Comparison of ENCODE assay signal across 9 cellular contexts in the genomic region with DNA sequence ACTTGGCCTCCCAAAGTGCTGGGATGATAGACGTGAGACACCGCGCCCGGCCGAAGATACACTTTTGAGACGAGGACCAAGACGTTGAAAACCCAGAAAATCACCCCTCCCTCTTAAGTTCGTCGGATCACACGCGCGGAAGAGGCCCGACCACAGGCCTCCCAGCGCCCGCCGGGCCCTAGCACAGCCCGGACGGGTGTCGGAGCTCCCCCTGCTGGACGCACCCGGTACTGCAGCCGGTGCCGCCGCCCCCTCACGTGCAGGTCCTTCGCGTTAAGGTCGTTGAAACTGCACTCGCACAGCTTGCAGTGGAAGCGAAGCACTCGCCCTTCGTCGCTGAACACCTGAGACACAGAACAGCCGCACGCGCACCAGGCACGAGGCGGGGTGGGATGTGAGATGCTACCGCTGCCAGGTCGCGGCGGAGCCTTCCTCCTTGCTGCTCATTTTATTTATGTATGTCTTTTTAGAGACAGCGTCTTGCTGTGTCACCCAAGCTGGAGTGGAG. TPM values are rescaled to one million over a fixed set of nuclear protein-coding genes. Genes with fewer than 3 reads are reported as not detected.
DNase-seq lines count a peak whose midpoint lies in the region; ATAC-seq and TF ChIP-seq lines count a peak whose summit lies in the region.
"Had no signal": no experiment of that assay in that cellular context is flagged by ENCODE, and none has a peak within 500 bp of the region (broad histone marks: within the 10 kb centered on the region; RNA-seq: fewer than 3 reads in every experiment).

No MANE protein-coding gene starts in this region.

- H3K4me1 Mint-ChIP-seq in endothelial cell (ENCODE audit: unreplicated experiment) = peaks cover 3% of the 10 kb centered on the region
- peaks cover 10 to 32% (median 23%) of the 10 kb centered on the region in 4 donors for H3K4me1 Mint-ChIP-seq in naive thymus-derived CD8-positive, alpha-beta T cell

- H3K27me3 Mint-ChIP-seq in endothelial cell (ENCODE audit: unreplicated experiment) = peaks cover 3% of the 10 kb centered on the region
- no peaks in the 10 kb centered on the region for H3K27me3 Mint-ChIP-seq in naive thymus-derived CD8-positive, alpha-beta T cell

- H3K9me3 Mint-ChIP-seq in endothelial cell (ENCODE audit: unreplicated experiment) = no peaks in the 10 kb centered on the region
- no peaks in the 10 kb centered on the region for H3K9me3 Mint-ChIP-seq in naive thymus-derived CD8-positive, alpha-beta T cell

- H3K4me3 Mint-ChIP-seq in endothelial cell (ENCODE audit: unreplicated experiment) = no peak overlapping the region
- peak overlapping the region in 9 of 10 donors; percentile 16 to 72 (median 53) for H3K4me3 Mint-ChIP-seq in naive thymus-derived CD8-positive, alpha-beta T cell

- H3K36me3 Mint-ChIP-seq in endothelial cell (ENCODE audit: low read depth, unreplicated experiment) = no peaks in the 10 kb centered on the region
- no peaks in the 10 kb centered on the region for H3K36me3 Mint-ChIP-seq in naive thymus-derived CD8-positive, alpha-beta T cell

- ATAC-seq in naive thymus-derived CD8-positive, alpha-beta T cell = peak; percentile 98 to 99
- ATAC-seq in stimulated activated naive CD8-positive, alpha-beta T cell treated with anti-CD3 and anti-CD28 coated beads, Interleukin-15, Interleukin-2, amounts not matched to agents 100 U/mL and 50 U/mL, for 24 hours = peak; percentile 72
- ATAC-seq in GM18520 (IDR thresholded peaks at IDR 0.05; ENCODE audit: unreplicated experiment) = no peak

- POLR2A ChIA-PET in naive thymus-derived CD8-positive, alpha-beta T cell (lab: Charles Lee) = interaction anchor here (0.7 to 3.7 kb wide), 7 partner anchors 9 to 113 kb away, joined by 3 to 38 read pairs (median 5); partner anchors contain the start of genes APBA3, MATK and MRPL54

- TF ChIP-seq CTCF in endothelial cell (IDR thresholded peaks at IDR 0.05; ENCODE audit: unreplicated experiment) = peak; percentile 100

- DNase-seq in NCI-H146 (lab: John Stamatoyannopoulos, UW) = peak; percentile 38
- no peak for DNase-seq in NCI-H146 treated with DMSO at 0.1 percent for 48 hours (lab: John Stamatoyannopoulos, UW; ENCODE audit: unreplicated experiment)
- DNase-seq in NCI-H526 (lab: John Stamatoyannopoulos, UW) = peak; percentile 12 to 71
- DNase-seq in activated CD8-positive, alpha-beta memory T cell treated with anti-CD3 and anti-CD28 coated beads, Interleukin-2, amount 50 U/mL, for 1 hour (ENCODE audit: extremely low read depth) = peak; percentile 54
- DNase-seq in endothelial cell (ENCODE audit: low spot score) = peak; percentile 92
- DNase-seq in naive thymus-derived CD8-positive, alpha-beta T cell = peak; percentile 73 to 95 (median 90)
- peak; percentile 94 for DNase-seq in stimulated activated naive CD8-positive, alpha-beta T cell treated with anti-CD3 and anti-CD28 coated beads, Interleukin-15, Interleukin-2, amounts not matched to agents 100 U/mL and 50 U/mL, for 24 hours

- no peak overlapping the region for H3K27ac Mint-ChIP-seq in endothelial cell (ENCODE audit: unreplicated experiment)
- peak overlapping the region in 7 of 10 donors; percentile 13 to 88 (median 71) for H3K27ac Mint-ChIP-seq in naive thymus-derived CD8-positive, alpha-beta T cell

RNA-seq across cellular contexts. Expression of gene MATK, which starts 35.7 kb away (rescaled TPM):
- 10.9 TPM for total RNA-seq in endothelial cell (ENCODE audit: unreplicated experiment)
- 1 to 10 TPM; 1.7 to 2.9 TPM for total RNA-seq in naive thymus-derived CD8-positive, alpha-beta T cell
- polyA plus RNA-seq in naive thymus-derived CD8-positive, alpha-beta T cell = 10 to 100 TPM; 25.2 to 69.6 (median 25.9) TPM
- total RNA-seq: glomerular endothelial cell had no signal

RNA-seq across cellular contexts. Expression of gene ZFR2, which starts 46.9 kb away (rescaled TPM):
- total RNA-seq in endothelial cell (ENCODE audit: unreplicated experiment) = 1.8 TPM
- total RNA-seq in naive thymus-derived CD8-positive, alpha-beta T cell = under 1 TPM; 0.75 to 0.96 TPM
- polyA plus RNA-seq in naive thymus-derived CD8-positive, alpha-beta T cell = 1 to 10 TPM; 1.4 to 5.6 (median 2.9) TPM

RNA-seq across cellular contexts. Expression of gene RAX2, which starts 49.9 kb away (rescaled TPM):
- not detected for total RNA-seq in endothelial cell (ENCODE audit: unreplicated experiment)
- not detected for total RNA-seq in naive thymus-derived CD8-positive, alpha-beta T cell
- polyA plus RNA-seq in naive thymus-derived CD8-positive, alpha-beta T cell = not detected
- total RNA-seq: glomerular endothelial cell had no signal

RNA-seq across cellular contexts. Expression of gene ATCAY, which starts 58.6 kb away (rescaled TPM):
- 0.67 TPM for total RNA-seq in endothelial cell (ENCODE audit: unreplicated experiment)
- total RNA-seq in naive thymus-derived CD8-positive, alpha-beta T cell = not detected
- polyA plus RNA-seq in naive thymus-derived CD8-positive, alpha-beta T cell = 1 to 10 TPM in 1 of 3 donors, not detected in 2; 1.5 TPM
- total RNA-seq: glomerular endothelial cell had no signal

RNA-seq across cellular contexts. Expression of gene MRPL54, which starts 59.4 kb away (rescaled TPM):
- 26.7 TPM for total RNA-seq in endothelial cell (ENCODE audit: unreplicated experiment)
- total RNA-seq in naive thymus-derived CD8-positive, alpha-beta T cell = 10 to 100 TPM; 51.6 to 51.9 TPM
- polyA plus RNA-seq in naive thymus-derived CD8-positive, alpha-beta T cell = 100 to 1,000 TPM in 2 of 3 donors, 10 to 100 TPM in 1; 92.5 to 168 (median 120) TPM
